17 cellular contexts compared by ENCODE assay signal in genomic region chr9:110028281-110029075, GRCh38.
A peak's percentile ranks its signal among the peaks of the same experiment; 100 is the strongest.
DNase-seq lines count a peak whose midpoint lies in the region; ATAC-seq, FAIRE-seq and TF ChIP-seq lines count a peak whose summit lies in the region.
"Had no signal": no experiment of that assay in that cellular context is flagged by ENCODE, and none has a peak within 500 bp of the region (broad histone marks: within the 10 kb centered on the region; RNA-seq: fewer than 3 reads in every experiment).

No MANE protein-coding gene starts in this region.

- H3F3A ChIP-seq in PC-3 (ENCODE audit: low read length, unreplicated experiment): no peaks in the 10 kb centered on the region

- H3K36me3 Mint-ChIP-seq in astrocyte (ENCODE audit: low read depth, unreplicated experiment): peaks cover 9% of the 10 kb centered on the region
- peaks cover 1% of the 10 kb centered on the region for H3K36me3 Mint-ChIP-seq in osteocyte (ENCODE audit: unreplicated experiment)
- H3K36me3 Mint-ChIP-seq: WTC11 had no signal

- no peak for TF ChIP-seq CTCF in astrocyte (IDR thresholded peaks at IDR 0.05; ENCODE audit: insufficient read depth, low read depth, low read length)
- TF ChIP-seq CTCF in left ventricle myocardium inferior (IDR thresholded peaks at IDR 0.05; ENCODE audit: borderline replicate concordance): no peak
- TF ChIP-seq CTCF in osteocyte (IDR thresholded peaks at IDR 0.05): no peak
- TF ChIP-seq CTCF in PC-3 (conservative IDR thresholded peaks at IDR 0.05; ENCODE audit: low read depth, low read length): no peak

- no peaks in the 10 kb centered on the region for H3K36me3 ChIP-seq in astrocyte (ENCODE audit: insufficient read depth, low read length)
- no peaks in the 10 kb centered on the region for H3K36me3 ChIP-seq in left ventricle myocardium inferior
- H3K36me3 ChIP-seq in PC-3 (ENCODE audit: low read depth, low read length): no peaks in the 10 kb centered on the region

- peaks cover 53% of the 10 kb centered on the region for H3K4me1 ChIP-seq in astrocyte (ENCODE audit: insufficient read depth, low read length)
- H3K4me1 ChIP-seq in left ventricle myocardium inferior: peaks cover 42% of the 10 kb centered on the region
- H3K4me1 ChIP-seq in PC-3 (ENCODE audit: insufficient read depth, low read length): peaks cover 24% of the 10 kb centered on the region

- ATAC-seq in GM18502 (IDR thresholded peaks at IDR 0.05; ENCODE audit: poor library complexity, unreplicated experiment) (no peak), PC-3 (no peak)
- ATAC-seq: left colon; stimulated activated naive CD8-positive, alpha-beta T cell treated with anti-CD3 and anti-CD28 coated beads, Interleukin-15, amount 100 ng/mL, for 72 hours had no signal

- H4K20me1 ChIP-seq in astrocyte (ENCODE audit: insufficient read depth, low read length) (no peaks in the 10 kb centered on the region), PC-3 (ENCODE audit: low read length) (no peaks in the 10 kb centered on the region)

- H3K9me3 Mint-ChIP-seq in astrocyte (ENCODE audit: unreplicated experiment): no peaks in the 10 kb centered on the region
- no peaks in the 10 kb centered on the region for H3K9me3 Mint-ChIP-seq in osteocyte (ENCODE audit: unreplicated experiment)
- H3K9me3 Mint-ChIP-seq: GM23338; stimulated activated naive CD8-positive, alpha-beta T cell treated with anti-CD3 and anti-CD28 coated beads, Interleukin-15, amount 100 ng/mL, for 72 hours had no signal

- POLR2A ChIA-PET in PC-3 (lab: Charles Lee; ENCODE audit: unreplicated experiment): no interaction called here

- DNase-seq in H54 (ENCODE audit: insufficient read length, low spot score): no peak
- no peak for DNase-seq in astrocyte (ENCODE audit: low read depth)
- DNase-seq in left ventricle myocardium inferior: no peak
- no peak for DNase-seq in osteocyte (ENCODE audit: extremely low spot score, unreplicated experiment)
- no peak for DNase-seq in NK-92 (lab: John Stamatoyannopoulos, UW; ENCODE audit: unreplicated experiment)
- no peak for DNase-seq in nucleus accumbens (lab: John Stamatoyannopoulos, UW)
- no peak for DNase-seq in PC-3
- DNase-seq: activated naive CD4-positive, alpha-beta T cell treated with Interleukin-2 at 50 U/mL for 16 hours; left colon; NCI-H1436 treated with DMSO at 0.1 percent for 48 hours; stimulated activated naive CD8-positive, alpha-beta T cell treated with anti-CD3 and anti-CD28 coated beads, Interleukin-15, amount 100 ng/mL, for 72 hours had no signal

- no peaks in the 10 kb centered on the region for H3K9me2 ChIP-seq in PC-3 (replicated peaks; ENCODE audit: low read length)

- H3K4me2 ChIP-seq in astrocyte (ENCODE audit: low read length) (peak overlapping the region; percentile 69), PC-3 (ENCODE audit: low read length) (no peak overlapping the region)
- H3K4me2 ChIP-seq: KMS-11 had no signal

- CTCF ChIA-PET in PC-3 (lab: Charles Lee): no interaction called here

- no peaks in the 10 kb centered on the region for H3K27me3 Mint-ChIP-seq in astrocyte (ENCODE audit: low read depth, unreplicated experiment)
- no peaks in the 10 kb centered on the region for H3K27me3 Mint-ChIP-seq in osteocyte (ENCODE audit: unreplicated experiment)
- H3K27me3 Mint-ChIP-seq: stimulated activated naive CD8-positive, alpha-beta T cell treated with anti-CD3 and anti-CD28 coated beads, Interleukin-15, amount 100 ng/mL, for 72 hours had no signal

- H3K27me3 ChIP-seq in astrocyte (ENCODE audit: insufficient read depth, low read length) (no peaks in the 10 kb centered on the region), left ventricle myocardium inferior (ENCODE audit: low read depth) (no peaks in the 10 kb centered on the region), PC-3 (ENCODE audit: low read length) (no peaks in the 10 kb centered on the region)

- H3K79me2 ChIP-seq in astrocyte (ENCODE audit: insufficient read depth, low read length) (no peaks in the 10 kb centered on the region), PC-3 (ENCODE audit: low read length) (no peaks in the 10 kb centered on the region)

- H3K9ac ChIP-seq in astrocyte (ENCODE audit: low read length): peak overlapping the region; percentile 37
- H3K9ac ChIP-seq in PC-3 (ENCODE audit: low read length): no peak overlapping the region
- H3K9ac ChIP-seq: KMS-11 had no signal

- H3K9me3 ChIP-seq in astrocyte (ENCODE audit: insufficient read depth, low read depth, low read length) (no peaks in the 10 kb centered on the region), left ventricle myocardium inferior (replicated peaks) (no peaks in the 10 kb centered on the region), PC-3 (ENCODE audit: low read length) (no peaks in the 10 kb centered on the region)

- H3K4me1 Mint-ChIP-seq in astrocyte (ENCODE audit: low read depth, unreplicated experiment) (peaks cover 52% of the 10 kb centered on the region), osteocyte (ENCODE audit: unreplicated experiment) (peaks cover 64% of the 10 kb centered on the region)
- H3K4me1 Mint-ChIP-seq: stimulated activated naive CD8-positive, alpha-beta T cell treated with anti-CD3 and anti-CD28 coated beads, Interleukin-15, amount 100 ng/mL, for 72 hours had no signal

- TF ChIP-seq POLR2A in H54 (IDR thresholded peaks at IDR 0.05; ENCODE audit: low read depth, low read length): no peak

- H3K4me3 ChIP-seq in astrocyte (ENCODE audit: insufficient read depth, low read depth, low read length) (no peak overlapping the region), left ventricle myocardium inferior (no peak overlapping the region), PC-3 (ENCODE audit: low read length) (no peak overlapping the region)
- H3K4me3 ChIP-seq: GM23338 had no signal

- H3K4me3 Mint-ChIP-seq in astrocyte (ENCODE audit: unreplicated experiment): no peak overlapping the region
- H3K4me3 Mint-ChIP-seq in osteocyte (ENCODE audit: unreplicated experiment): peak overlapping the region; percentile 19
- H3K4me3 Mint-ChIP-seq: GM23338; stimulated activated naive CD8-positive, alpha-beta T cell treated with anti-CD3 and anti-CD28 coated beads, Interleukin-15, amount 100 ng/mL, for 72 hours; WTC11 had no signal

- H2AFZ ChIP-seq in astrocyte (ENCODE audit: low read depth, low read length) (no peak overlapping the region), PC-3 (ENCODE audit: low read length) (no peak overlapping the region)
- H2AFZ ChIP-seq: GM23338 had no signal

- peak overlapping the region; percentile 89 for H3K27ac Mint-ChIP-seq in astrocyte (ENCODE audit: unreplicated experiment)
- peak overlapping the region; percentile 77 for H3K27ac Mint-ChIP-seq in osteocyte (ENCODE audit: unreplicated experiment)
- H3K27ac Mint-ChIP-seq: stimulated activated naive CD8-positive, alpha-beta T cell treated with anti-CD3 and anti-CD28 coated beads, Interleukin-15, amount 100 ng/mL, for 72 hours had no signal

- peak overlapping the region; percentile 96 for H3K27ac ChIP-seq in astrocyte (ENCODE audit: low read depth, low read length)
- peak overlapping the region; percentile 75 for H3K27ac ChIP-seq in left ventricle myocardium inferior (replicated peaks)
- H3K27ac ChIP-seq in PC-3 (ENCODE audit: low read length): no peak overlapping the region
- H3K27ac ChIP-seq: KMS-11 had no signal

- BruUV-seq in PC-3 (replicated peaks; lab: Mats Ljungman, UMichigan): no TSS peak

- peak; percentile 23 for FAIRE-seq in H54 (lab: Jason Lieb, UNC)
- FAIRE-seq in astrocyte (lab: Jason Lieb, UNC): no peak
- FAIRE-seq: GM18507, small intestine had no signal

- intact Hi-C loops in left ventricle myocardium inferior (cut with micrococcal nuclease) (no loop called here), PC-3 (cut with micrococcal nuclease) (no loop called here)
